Comparison of ENCODE assay signal across 13 cellular contexts in genomic region chr12:169528-170360, GRCh38. TPM values are rescaled to one million over a fixed set of nuclear protein-coding genes. Genes with fewer than 3 reads are reported as not detected.
DNase-seq lines count a peak whose midpoint lies in the region; ATAC-seq and TF ChIP-seq lines count a peak whose summit lies in the region.
"Had no signal": no experiment of that assay in that cellular context is flagged by ENCODE, and none has a peak within 500 bp of the region (broad histone marks: within the 10 kb centered on the region; RNA-seq: fewer than 3 reads in every experiment).

No MANE protein-coding gene starts in this region.

- peak; percentile 26 for DNase-seq in NAMALWA (ENCODE audit: low spot score)
- DNase-seq in caudate nucleus (lab: John Stamatoyannopoulos, UW), result no peak
- DNase-seq in neuronal stem cell (ENCODE audit: low spot score), result no peak
- no peak for DNase-seq in inferior parietal cortex (ENCODE audit: extremely low spot score)
- no peak for DNase-seq in ureter (ENCODE audit: low spot score)
- DNase-seq: activated naive CD4-positive, alpha-beta T cell; NCI-H226; retina had no signal

- H2BK120ac ChIP-seq in neuronal stem cell (ENCODE audit: low read depth, low read length), result no peak overlapping the region

- H3K23ac ChIP-seq in neuronal stem cell (ENCODE audit: low read depth, low read length, poor library complexity), result peak overlapping the region; percentile 14

- peak overlapping the region; percentile 17 for H2AFZ ChIP-seq in neuronal stem cell (ENCODE audit: low read length)

- no peak overlapping the region for H3K4me3 ChIP-seq in neuronal stem cell (ENCODE audit: low read length in 2 of 2)
- H3K4me3 ChIP-seq: coronary artery, suprapubic skin had no signal

- H3K27me3 ChIP-seq in neuronal stem cell (ENCODE audit: control insufficient read depth in 3 of 3, insufficient read depth in 3 of 3, low read depth in 1 of 3, low read length in 3 of 3), result peaks cover 0 to 46% (median 0%) of the 10 kb centered on the region in 3 experiments

- H2AK5ac ChIP-seq in neuronal stem cell (ENCODE audit: low read depth, low read length), result peak overlapping the region; percentile 10

- H4K8ac ChIP-seq in neuronal stem cell (ENCODE audit: low read depth, low read length), result no peak overlapping the region

- no peak overlapping the region for H3K4ac ChIP-seq in neuronal stem cell (ENCODE audit: low read length)

- H3K9ac ChIP-seq in neuronal stem cell (ENCODE audit: low read depth, low read length, poor library complexity), result peak overlapping the region; percentile 61

- H2BK15ac ChIP-seq in neuronal stem cell (ENCODE audit: low read length), result peak overlapping the region; percentile 92

- ATAC-seq in GM21529 (IDR thresholded peaks at IDR 0.05; ENCODE audit: unreplicated experiment), result no peak

- peak overlapping the region; percentile 68 for H2BK12ac ChIP-seq in neuronal stem cell (ENCODE audit: low read length)

- TF ChIP-seq CTCF in GM12872 (IDR thresholded peaks at IDR 0.05; ENCODE audit: insufficient read depth, low read depth, low read length), result peak; percentile 38; the same call in 1 of the 3 replicates

- H3K36me3 ChIP-seq in neuronal stem cell (replicated peaks in 1 of 2; ENCODE audit: control insufficient read depth in 2 of 2, insufficient read depth in 2 of 2, low read length in 2 of 2), result no peaks in the 10 kb centered on the region
- H3K36me3 ChIP-seq: suprapubic skin had no signal

- no peaks in the 10 kb centered on the region for H3K79me1 ChIP-seq in neuronal stem cell (ENCODE audit: low read depth, low read length)

- H2BK5ac ChIP-seq in neuronal stem cell (ENCODE audit: low read length), result no peak overlapping the region

- H4K91ac ChIP-seq in neuronal stem cell (ENCODE audit: low read depth, low read length, poor library complexity), result no peak overlapping the region

- no peaks in the 10 kb centered on the region for H3K9me3 ChIP-seq in neuronal stem cell (replicated peaks in 1 of 2; ENCODE audit: control insufficient read depth in 2 of 2, insufficient read depth in 1 of 2, low read depth in 1 of 2, low read length in 2 of 2)
- H3K9me3 ChIP-seq: suprapubic skin had no signal

- H3K27ac ChIP-seq in caudate nucleus (ENCODE audit: low read depth, low read length) (peak overlapping the region; percentile 44), neuronal stem cell (replicated peaks; ENCODE audit: low read length) (no peak overlapping the region)
- H3K27ac ChIP-seq: coronary artery, suprapubic skin had no signal

- H3K18ac ChIP-seq in neuronal stem cell (ENCODE audit: low read length), result peak overlapping the region; percentile 90

- H3K4me1 ChIP-seq in neuronal stem cell (ENCODE audit: control insufficient read depth in 2 of 2, insufficient read depth in 1 of 2, low read depth in 1 of 2, low read length in 2 of 2), result peaks cover 5 to 32% of the 10 kb centered on the region in 2 donors

- no peak overlapping the region for H3K14ac ChIP-seq in neuronal stem cell (ENCODE audit: low read length)

- no peak overlapping the region for H3K4me2 ChIP-seq in neuronal stem cell (ENCODE audit: insufficient read depth, low read length, poor library complexity, severe bottlenecking)

- no CpG with 5 or more reads among the region's 17 CpGs for WGBS in neuronal stem cell (ENCODE audit: extremely low coverage in 2 of 2, insufficient read length in 2 of 2, insufficient replicate concordance in 1 of 2), 2 donors

RNA-seq across cellular contexts. Expression of gene SLC6A12, which starts 44.2 kb away (rescaled TPM):
- polyA plus RNA-seq in neuronal stem cell (2013, experiment 1 of 2), result 0.18 TPM
- polyA plus RNA-seq in neuronal stem cell (2013, experiment 2 of 2), result 0.22 TPM
- total RNA-seq in ureter, result 1.2 TPM
- total RNA-seq: RPMI7951 had no signal
